ENCODE assay signal across 14 cellular contexts in the genomic region with DNA sequence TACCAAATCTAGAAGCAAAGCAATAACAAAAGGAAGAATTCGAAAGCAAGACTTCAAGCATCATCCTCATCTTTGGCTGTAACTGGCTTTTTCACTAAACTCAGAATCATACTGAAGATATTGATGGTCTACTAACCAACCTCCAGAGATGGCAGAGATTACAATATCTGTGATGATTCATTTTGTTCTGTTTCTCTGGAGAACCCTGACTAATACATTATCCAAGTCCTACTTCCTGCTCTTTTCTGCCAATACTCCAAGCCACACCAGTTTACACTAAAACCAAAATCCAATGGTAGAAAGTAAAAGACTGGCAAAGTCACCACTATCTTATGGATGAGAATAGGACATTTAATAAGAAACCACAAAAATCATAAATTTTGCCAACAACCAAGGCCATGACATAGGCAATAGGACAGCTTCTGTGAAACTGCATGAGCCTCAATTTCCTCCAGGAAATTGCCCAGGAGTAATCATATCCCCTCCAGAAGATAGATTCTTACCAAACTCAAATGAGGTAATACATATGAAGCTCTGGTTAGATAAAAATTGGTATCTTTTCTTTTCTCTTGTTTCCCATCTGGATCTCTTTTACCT.
A peak's percentile ranks its signal among the peaks of the same experiment; 100 is the strongest.
DNase-seq lines count a peak whose midpoint lies in the region; ATAC-seq and TF ChIP-seq lines count a peak whose summit lies in the region.
"Had no signal": no experiment of that assay in that cellular context is flagged by ENCODE, and none has a peak within 500 bp of the region (broad histone marks: within the 10 kb centered on the region; RNA-seq: fewer than 3 reads in every experiment).

No MANE protein-coding gene starts in this region.

- no peaks in the 10 kb centered on the region for H3K27me3 ChIP-seq in hepatocyte
- H3K27me3 ChIP-seq: cardiac muscle cell, uterus had no signal

- H3K4me3 ChIP-seq in astrocyte of the spinal cord (ENCODE audit: low read depth, low read length) (no peak overlapping the region), hepatocyte (no peak overlapping the region)
- H3K4me3 ChIP-seq: cardiac muscle cell, GM12878, uterus had no signal

- no peaks in the 10 kb centered on the region for H3K9me3 ChIP-seq in hepatocyte (ENCODE audit: low read depth)
- H3K9me3 ChIP-seq: uterus had no signal

- peaks cover 10% of the 10 kb centered on the region for H3K4me1 ChIP-seq in hepatocyte (ENCODE audit: insufficient read depth)
- H3K4me1 ChIP-seq: uterus had no signal

- no peak overlapping the region for H2AFZ ChIP-seq in hepatocyte

- no peaks in the 10 kb centered on the region for H3K36me3 ChIP-seq in hepatocyte (replicated peaks; ENCODE audit: insufficient read depth, low read depth)
- H3K36me3 ChIP-seq: cardiac muscle cell, uterus had no signal

- H4K20me1 ChIP-seq in hepatocyte (ENCODE audit: insufficient read depth, poor library complexity, severe bottlenecking), result no peaks in the 10 kb centered on the region

- H3K27ac ChIP-seq in hepatocyte, result peak overlapping the region; percentile 46
- H3K27ac ChIP-seq: cardiac muscle cell, uterus had no signal

- in situ Hi-C loops in astrocyte of the spinal cord (cut with HindIII; ENCODE audit: low sequenced_read_pairs), result no loop called here

- TF ChIP-seq CTCF in astrocyte of the spinal cord (IDR thresholded peaks at IDR 0.05; ENCODE audit: low read depth, low read length), result no peak
- no peak for TF ChIP-seq CTCF in hepatocyte (IDR thresholded peaks at IDR 0.05; ENCODE audit: poor library complexity)

- DNase-seq in AG08395 (ENCODE audit: low spot score) (peak; percentile 32), HS-5 (ENCODE audit: low read depth) (peak; percentile 43), astrocyte of the spinal cord (ENCODE audit: low read depth, low spot score) (peak; percentile 69), hepatocyte (ENCODE audit: low spot score) (no peak), GDM1 (lab: John Stamatoyannopoulos, UW) (no peak), middle frontal gyrus (ENCODE audit: extremely low spot score, low spot score) (no peak), NCI-H526 (lab: John Stamatoyannopoulos, UW) (no peak)
- DNase-seq: NCI-H2171 treated with DMSO at 0.1 percent for 48 hours; stimulated activated CD4-positive, alpha-beta T cell treated with anti-CD3 and anti-CD28 coated beads, Interleukin-4, amount 100 ng/mL, for 24 hours; uterus had no signal

- no peaks in the 10 kb centered on the region for H3K9me2 ChIP-seq in hepatocyte (replicated peaks; ENCODE audit: insufficient read depth)

- no peak for ATAC-seq in GM21576 (IDR thresholded peaks at IDR 0.05; ENCODE audit: unreplicated experiment)
- ATAC-seq: GM12878; stimulated activated memory B cell treated with anti-CD40 and anti-IgM and Interleukin-4, amounts not matched to agents 10 μg/mL and 1 μg/mL and 100 μg/mL, for 72 hours had no signal

- 90% methylated on average over 1 of the region's 1 CpG for WGBS in hepatocyte (ENCODE audit: low lambda C conversion rate, missing lambda C conversion rate)

- peak overlapping the region; percentile 15 for H3K4me2 ChIP-seq in hepatocyte

- no peaks in the 10 kb centered on the region for H3K79me2 ChIP-seq in hepatocyte

Comparison
In these comparisons a context has a peak if more than half of its experiments do, and no peak if none do; other contexts are left out.
1. DNase-seq: peak in AG08395 (single experiment), HS-5 (single experiment) and astrocyte of the spinal cord (single experiment); none in hepatocyte (single experiment), GDM1 (single experiment), middle frontal gyrus (single experiment) and NCI-H526 (0 of 2).